8 cellular contexts compared by ENCODE assay signal in genomic region chr6:145734486-145735355, GRCh38. TPM values are rescaled to one million over a fixed set of nuclear protein-coding genes. Genes with fewer than 3 reads are reported as not detected.
DNase-seq lines count a peak whose midpoint lies in the region; ATAC-seq and TF ChIP-seq lines count a peak whose summit lies in the region.

No MANE protein-coding gene starts in this region.

- peaks cover 11% of the 10 kb centered on the region for H3K36me3 Mint-ChIP-seq in endothelial cell (ENCODE audit: low read depth, unreplicated experiment)

- peaks cover 5% of the 10 kb centered on the region for H3K9me3 Mint-ChIP-seq in endothelial cell (ENCODE audit: unreplicated experiment)

- TF ChIP-seq CTCF in endothelial cell (IDR thresholded peaks at IDR 0.05; ENCODE audit: unreplicated experiment), result no peak

- peak; percentile 68 for ATAC-seq in GM21367 (IDR thresholded peaks at IDR 0.05; ENCODE audit: unreplicated experiment)

- H3K4me3 Mint-ChIP-seq in endothelial cell (ENCODE audit: unreplicated experiment), result peak overlapping the region; percentile 97

- peaks cover 6% of the 10 kb centered on the region for H3K4me1 Mint-ChIP-seq in endothelial cell (ENCODE audit: unreplicated experiment)

- H3K27ac Mint-ChIP-seq in endothelial cell (ENCODE audit: unreplicated experiment), result peak overlapping the region; percentile 93

- DNase-seq in COLO668 (lab: John Stamatoyannopoulos, UW; ENCODE audit: unreplicated experiment) (peak; percentile 88), HT-29 (ENCODE audit: low spot score) (peak; percentile 83), NOMO-1 (lab: John Stamatoyannopoulos, UW; ENCODE audit: unreplicated experiment in 2 of 2) (peak; percentile 67 to 81), endothelial cell (ENCODE audit: low spot score) (peak; percentile 90), midbrain (lab: John Stamatoyannopoulos, UW) (peak; percentile 87)
- peak; percentile 47 for DNase-seq in activated CD8-positive, alpha-beta memory T cell treated with anti-CD3 and anti-CD28 coated beads, Interleukin-2, amount 50 U/mL, for 24 hours (ENCODE audit: extremely low read depth)
- peak; percentile 42 to 48 for DNase-seq in stimulated activated CD8-positive, alpha-beta memory T cell treated with anti-CD3 and anti-CD28 coated beads, Interleukin-2, amount 100 ng/mL, for 1 hour (ENCODE audit: low read depth in 2 of 2)

- peaks cover 10% of the 10 kb centered on the region for H3K27me3 Mint-ChIP-seq in endothelial cell (ENCODE audit: unreplicated experiment)

RNA-seq across cellular contexts. Expression of gene EPM2A, which starts 0.6 kb away (rescaled TPM):
- total RNA-seq in HT-29 (2014; rRNA removed; shearing (Covaris generic)), result 2.7 and 5.0 TPM in 2 replicates
- 6.1 TPM for total RNA-seq in endothelial cell (ENCODE audit: unreplicated experiment)

Comparison
In these comparisons a context has a peak if more than half of its experiments do, and no peak if none do; other contexts are left out.
1. Peak in every context shown above with its lines: DNase-seq and ATAC-seq.